21 cellular contexts compared by ENCODE assay signal in genomic region chr4:77348815-77349214, GRCh38.
"Had no signal": no experiment of that assay in that cellular context is flagged by ENCODE, and none has a peak within 500 bp of the region (broad histone marks: within the 10 kb centered on the region; RNA-seq: fewer than 3 reads in every experiment).

No MANE protein-coding gene starts in this region.

- DNase-seq: hippocampal formation; kidney; left ventricle myocardium inferior; mesendoderm; naive thymus-derived CD4-positive, alpha-beta T cell; ovary; right lobe of liver; stimulated activated CD4-positive, alpha-beta T cell treated with anti-CD3 and anti-CD28 coated beads, Interleukin-1b, Interleukin-23, amount 100 ng/mL, for 48 hours; stimulated activated CD4-positive, alpha-beta T cell treated with anti-CD3 and anti-CD28 coated beads, Interleukin-2, amount 100 ng/mL, for 48 hours; stimulated activated CD4-positive, alpha-beta T cell treated with anti-CD3 and anti-CD28 coated beads, Interleukin-4, amount 100 ng/mL, for 4 hours; stimulated activated CD8-positive, alpha-beta memory T cell treated with anti-CD3 and anti-CD28 coated beads, Interleukin-4, amount 100 ng/mL, for 48 hours; stimulated activated naive CD4-positive, alpha-beta T cell treated with Interleukin-2 at 50 U/mL for 16 hours; stimulated activated naive CD8-positive, alpha-beta T cell treated with anti-CD3 and anti-CD28 coated beads, Interleukin-15, amount 100 ng/mL, for 72 hours; substantia nigra; uterus had no signal

- H3K27ac ChIP-seq: left ventricle myocardium inferior, ovary, right atrium auricular region, right lobe of liver, tibial nerve, uterus had no signal

- ATAC-seq: naive thymus-derived CD4-positive, alpha-beta T cell; natural killer cell treated with Interleukin-12 subunit alpha and Interleukin-12 subunit beta and Interleukin-15 and Interleukin-18, amount 100 ng/mL, for 72 hours; right lobe of liver; stimulated activated memory B cell treated with anti-CD40 and anti-IgM and Interleukin-4, amounts not matched to agents 10 μg/mL and 1 μg/mL and 100 μg/mL, for 72 hours; stimulated activated naive CD8-positive, alpha-beta T cell treated with anti-CD3 and anti-CD28 coated beads, Interleukin-15, amount 100 ng/mL, for 72 hours had no signal

- H3K4me1 ChIP-seq: left ventricle myocardium inferior, right atrium auricular region, right lobe of liver, tibial nerve, uterus had no signal

- H3K27me3 ChIP-seq: ovary, right atrium auricular region, right lobe of liver, tibial nerve, uterus had no signal

- H3K4me2 ChIP-seq: smooth muscle cell had no signal

- FAIRE-seq: kidney had no signal

- H3K4me3 ChIP-seq: left ventricle myocardium inferior, lung, ovary, right atrium auricular region, right lobe of liver, smooth muscle cell, tibial nerve, uterus had no signal

- H3K36me3 ChIP-seq: left ventricle myocardium inferior, ovary, right atrium auricular region, right lobe of liver, tibial nerve, uterus had no signal

- H3K9me3 ChIP-seq: left ventricle myocardium inferior, ovary, right atrium auricular region, right lobe of liver, tibial nerve, uterus had no signal
